21 cellular contexts compared by ENCODE assay signal in genomic region chr2:22883054-22883453, GRCh38.
"Had no signal": no experiment of that assay in that cellular context is flagged by ENCODE, and none has a peak within 500 bp of the region (broad histone marks: within the 10 kb centered on the region; RNA-seq: fewer than 3 reads in every experiment).

No MANE protein-coding gene starts in this region.

- H3K36me3 ChIP-seq: neutrophil, pancreas, prostate gland, right lobe of liver, sigmoid colon, stomach, thoracic aorta, thyroid gland, transverse colon, upper lobe of right lung, uterus had no signal

- H3K4me3 ChIP-seq: pancreas, prostate gland, right lobe of liver, sigmoid colon, stomach, thoracic aorta, thyroid gland, transverse colon, upper lobe of right lung, uterus had no signal

- H3K27me3 ChIP-seq: neutrophil, pancreas, right lobe of liver, sigmoid colon, stomach, thyroid gland, transverse colon, upper lobe of right lung, uterus had no signal

- DNase-seq: naive thymus-derived CD8-positive, alpha-beta T cell; nephron progenitor cell; pancreas; right cardiac atrium; right lobe of liver; sigmoid colon; small intestine; stimulated activated CD4-positive, alpha-beta T cell treated with anti-CD3 and anti-CD28 coated beads, Interleukin-15, amount 100 ng/mL, for 24 hours; stimulated activated CD4-positive, alpha-beta T cell treated with anti-CD3 and anti-CD28 coated beads, Interleukin-2, amount 100 ng/mL, for 24 hours; stimulated activated CD4-positive, alpha-beta T cell treated with anti-CD3 and anti-CD28 coated beads, Interleukin-2, amount 100 ng/mL, for 48 hours; stimulated activated CD4-positive, alpha-beta T cell treated with anti-CD3 and anti-CD28 coated beads, Interleukin-4, amount 100 ng/mL, for 24 hours; stimulated activated naive B cell treated with anti-CD40 and anti-IgM and Interleukin-4, amounts not matched to agents 10 μg/mL and 1 μg/mL and 100 μg/mL, for 72 hours; stimulated activated naive CD4-positive, alpha-beta T cell treated with Interleukin-2 at 50 U/mL for 16 hours; stomach; thyroid gland; transverse colon; upper lobe of right lung; uterus had no signal

- FAIRE-seq: pancreas, small intestine had no signal

- H3K27ac ChIP-seq: neutrophil, pancreas, prostate gland, right lobe of liver, sigmoid colon, stomach, thoracic aorta, thyroid gland, transverse colon, upper lobe of right lung, uterus had no signal

- H3K4me1 ChIP-seq: pancreas, prostate gland, right lobe of liver, stomach, thyroid gland, transverse colon, upper lobe of right lung, uterus had no signal

- H3K9me3 ChIP-seq: neutrophil, pancreas, prostate gland, right lobe of liver, sigmoid colon, stomach, thoracic aorta, thyroid gland, transverse colon, upper lobe of right lung, uterus had no signal
